14 cellular contexts compared by ENCODE assay signal in genomic region chr17:28663723-28664122, GRCh38. TPM values are rescaled to one million over a fixed set of nuclear protein-coding genes. Genes with fewer than 3 reads are reported as not detected.
DNase-seq lines count a peak whose midpoint lies in the region; TF ChIP-seq lines count a peak whose summit lies in the region.
"Had no signal": no experiment of that assay in that cellular context is flagged by ENCODE, and none has a peak within 500 bp of the region (broad histone marks: within the 10 kb centered on the region; RNA-seq: fewer than 3 reads in every experiment).

No MANE protein-coding gene starts in this region.

- H3K36me3 ChIP-seq in BE2C: no peaks in the 10 kb centered on the region
- H3K36me3 ChIP-seq: ovary had no signal

- H3K14ac ChIP-seq in H9 (ENCODE audit: insufficient read depth, low read length): no peak overlapping the region

- no peak overlapping the region for H2AFZ ChIP-seq in H9 (ENCODE audit: low read length)

- H2BK5ac ChIP-seq in H9 (ENCODE audit: insufficient read length, low read length): no peak overlapping the region

- no peak overlapping the region for H2BK120ac ChIP-seq in H9 (ENCODE audit: low read depth, low read length, poor library complexity, severe bottlenecking)

- no peaks in the 10 kb centered on the region for H4K20me1 ChIP-seq in H9 (ENCODE audit: control insufficient read depth, insufficient read depth, insufficient read length)

- H3T11ph ChIP-seq in H9 (ENCODE audit: low read length): no peak overlapping the region

- peaks cover 16 to 20% of the 10 kb centered on the region in 2 experiments for H3K4me1 Mint-ChIP-seq in H9
- H3K4me1 Mint-ChIP-seq in activated naive CD8-positive, alpha-beta T cell (ENCODE audit: low read depth): peaks cover 66% of the 10 kb centered on the region
- H3K4me1 Mint-ChIP-seq in mesothelial cell of epicardium: peaks cover 34% of the 10 kb centered on the region

- H3K23ac ChIP-seq in H9 (ENCODE audit: insufficient read length, low read depth, low read length): no peak overlapping the region

- H3K4me2 ChIP-seq in H9 (ENCODE audit: insufficient read depth, insufficient read length, low read length): peak overlapping the region; percentile 95

- H3K9me3 ChIP-seq in H9 (ENCODE audit: control insufficient read depth, low read depth, low read length) (no peaks in the 10 kb centered on the region), BE2C (no peaks in the 10 kb centered on the region)
- H3K9me3 ChIP-seq: ovary had no signal

- H3K27me3 Mint-ChIP-seq in H9 (ENCODE audit: low read depth) (no peaks in the 10 kb centered on the region; the same call in 1 of the 2 replicates), mesothelial cell of epicardium (ENCODE audit: low read depth) (no peaks in the 10 kb centered on the region)
- H3K27me3 Mint-ChIP-seq in activated naive CD8-positive, alpha-beta T cell: no peaks in the 10 kb centered on the region

- H3K79me1 ChIP-seq in H9 (ENCODE audit: insufficient read depth, low read depth, low read length, poor library complexity, severe bottlenecking): peaks cover 6% of the 10 kb centered on the region

- no peak overlapping the region for H4K91ac ChIP-seq in H9 (ENCODE audit: insufficient read length, low read depth, low read length)

- H2AK5ac ChIP-seq in H9 (ENCODE audit: insufficient read length, low read length): no peak overlapping the region

- H3K56ac ChIP-seq in H9 (ENCODE audit: insufficient read length, low read depth, low read length): no peak overlapping the region

- no peak overlapping the region for H3K27ac ChIP-seq in H9 (ENCODE audit: insufficient read length, low read depth, low read length)
- H3K27ac ChIP-seq: ovary had no signal

- no peak overlapping the region for H4K8ac ChIP-seq in H9 (replicated peaks; ENCODE audit: insufficient read length, low read depth, low read length)

- no peak overlapping the region for H2BK20ac ChIP-seq in H9 (ENCODE audit: low read depth, low read length, poor library complexity, severe bottlenecking)

- H3K27ac Mint-ChIP-seq in H9: peak overlapping the region in 2 of 3 experiments; percentile 22 to 59; a peak in 3 of 7 replicates
- peak overlapping the region; percentile 99 for H3K27ac Mint-ChIP-seq in activated naive CD8-positive, alpha-beta T cell
- peak overlapping the region; percentile 100 for H3K27ac Mint-ChIP-seq in mesothelial cell of epicardium

- peaks cover 27% of the 10 kb centered on the region; the same call in 1 of the 2 replicates for H3K79me2 ChIP-seq in H9 (ENCODE audit: insufficient read depth, low read length)

- peaks cover 5% of the 10 kb centered on the region for H3K23me2 ChIP-seq in H9 (ENCODE audit: insufficient read length, low read depth, low read length, poor library complexity, severe bottlenecking)

- H2BK12ac ChIP-seq in H9 (ENCODE audit: insufficient read length, low read depth, low read length): no peak overlapping the region

- H3K27me3 ChIP-seq in H9 (ENCODE audit: insufficient read depth, low read length) (no peaks in the 10 kb centered on the region), BE2C (no peaks in the 10 kb centered on the region)
- H3K27me3 ChIP-seq: ovary had no signal

- TF ChIP-seq CTCF in AG10803 (conservative IDR thresholded peaks at IDR 0.05; ENCODE audit: low read length): no peak
- TF ChIP-seq CTCF in H9 (conservative IDR thresholded peaks at IDR 0.05): no peak
- no peak for TF ChIP-seq CTCF in mesothelial cell of epicardium (IDR thresholded peaks at IDR 0.05; ENCODE audit: unreplicated experiment)
- TF ChIP-seq CTCF in BE2C (IDR thresholded peaks at IDR 0.05; ENCODE audit: low read depth, low read length): no peak

- H3K4me3 ChIP-seq in AG10803 (ENCODE audit: low read length): peak overlapping the region; percentile 98; the same call in 1 of the 2 replicates
- no peak overlapping the region for H3K4me3 ChIP-seq in BE2C (ENCODE audit: low read depth, low read length)

- H3K18ac ChIP-seq in H9 (ENCODE audit: insufficient read length, low read depth, low read length): no peak overlapping the region

- H3K4me3 Mint-ChIP-seq in H9 (peak overlapping the region; percentile 100), mesothelial cell of epicardium (peak overlapping the region; percentile 98)
- peak overlapping the region; percentile 99 for H3K4me3 Mint-ChIP-seq in activated naive CD8-positive, alpha-beta T cell

- H3K9ac ChIP-seq in H9 (ENCODE audit: extremely low read depth, insufficient read length, low read length): no peak overlapping the region

- H4K5ac ChIP-seq in H9 (ENCODE audit: insufficient read length, low read depth, low read length): no peak overlapping the region

- peaks cover 2% of the 10 kb centered on the region; the same call in 1 of the 2 replicates for H3K4me1 ChIP-seq in H9 (ENCODE audit: insufficient read depth, low read length)
- no peaks in the 10 kb centered on the region for H3K4me1 ChIP-seq in BE2C

- peaks cover 21 to 27% of the 10 kb centered on the region in 2 experiments for H3K9me3 Mint-ChIP-seq in H9
- H3K9me3 Mint-ChIP-seq in activated naive CD8-positive, alpha-beta T cell (ENCODE audit: low read depth): no peaks in the 10 kb centered on the region
- peaks cover 6% of the 10 kb centered on the region for H3K9me3 Mint-ChIP-seq in mesothelial cell of epicardium

- no peak overlapping the region for H3K4ac ChIP-seq in H9 (ENCODE audit: low read depth, low read length)

- H2BK15ac ChIP-seq in H9 (ENCODE audit: low read depth, low read length): no peak overlapping the region

- H3K36me3 Mint-ChIP-seq in H9 (ENCODE audit: insufficient read depth in 1 of 3, low read depth in 3 of 3) (peaks cover 23 to 54% (median 53%) of the 10 kb centered on the region in 3 experiments), mesothelial cell of epicardium (peaks cover 20% of the 10 kb centered on the region)
- H3K36me3 Mint-ChIP-seq in activated naive CD8-positive, alpha-beta T cell: peaks cover 5% of the 10 kb centered on the region

- no peak for DNase-seq in AG10803 (ENCODE audit: low read depth)
- no peak for DNase-seq in H9
- DNase-seq in mesothelial cell of epicardium (ENCODE audit: low spot score in 2 of 2, unreplicated experiment in 2 of 2): no peak
- DNase-seq in NOMO-1 (lab: John Stamatoyannopoulos, UW; ENCODE audit: unreplicated experiment in 2 of 2): no peak
- DNase-seq in activated CD4-positive, CD25-positive, alpha-beta regulatory T cell treated with anti-CD3 and anti-CD28 coated beads, Interleukin-2, amount 50 U/mL, for 72 hours: no peak
- no peak for DNase-seq in BE2C
- DNase-seq in DMS153 treated with DMSO at 0.1 percent for 48 hours (lab: John Stamatoyannopoulos, UW; ENCODE audit: unreplicated experiment): no peak
- DNase-seq: activated CD8-positive, alpha-beta memory T cell treated with anti-CD3 and anti-CD28 coated beads, Interleukin-2, amount 50 U/mL, for 4 hours; dermis blood vessel endothelial cell; DMS79; NCI-H2081 treated with DMSO at 0.1 percent for 48 hours; ovary; SHP77 had no signal

RNA-seq across cellular contexts. Expression of gene SUPT6H, which starts 1.7 kb away (rescaled TPM):
- 78.5 and 85.8 TPM in 2 replicates for total RNA-seq in H9 (2021)
- total RNA-seq in mesothelial cell of epicardium: 82.7 to 91.8 TPM (median 89.0 TPM) in 3 replicates
- 45.4 TPM for polyA plus RNA-seq in BE2C (2012; ENCODE audit: insufficient read depth, insufficient read length, low read depth)

RNA-seq across cellular contexts. Expression of gene SDF2, which starts 2.0 kb away (rescaled TPM):
- total RNA-seq in H9 (2021) (40.2 TPM in 2 replicates), mesothelial cell of epicardium (51.0 to 57.9 TPM (median 56.6 TPM) in 3 replicates)
- 43.8 TPM for polyA plus RNA-seq in BE2C (2012; ENCODE audit: insufficient read depth, insufficient read length, low read depth)

RNA-seq across cellular contexts. Expression of gene BLTP2, which starts 18.8 kb away (rescaled TPM):
- total RNA-seq in H9 (2021): 137 and 142 TPM in 2 replicates
- total RNA-seq in mesothelial cell of epicardium: 155 to 162 TPM (median 157 TPM) in 3 replicates
- polyA plus RNA-seq in BE2C (2012; ENCODE audit: insufficient read depth, insufficient read length, low read depth): 61.7 TPM

RNA-seq across cellular contexts. Expression of gene PROCA1, which starts 48.0 kb away (rescaled TPM):
- total RNA-seq in H9 (2021) (14.2 and 15.0 TPM in 2 replicates), mesothelial cell of epicardium (9.2 to 11.7 TPM (median 10.4 TPM) in 3 replicates)
- 0.52 TPM for polyA plus RNA-seq in BE2C (2012; ENCODE audit: insufficient read depth, insufficient read length, low read depth)

RNA-seq across cellular contexts. Expression of gene RSKR, which starts 49.7 kb away (rescaled TPM):
- total RNA-seq in H9 (2021) (25.2 and 25.8 TPM in 2 replicates), mesothelial cell of epicardium (24.0 to 31.3 TPM (median 26.3 TPM) in 3 replicates)
- polyA plus RNA-seq in BE2C (2012; ENCODE audit: insufficient read depth, insufficient read length, low read depth): 10.1 TPM

Comparison
In these comparisons a context has a peak if more than half of its experiments do, and no peak if none do; other contexts are left out.
1. H3K27ac Mint-ChIP-seq: peak in every context shown above with its lines; median percentile 100 in mesothelial cell of epicardium; 99 in activated naive CD8-positive, alpha-beta T cell; 40 in H9.